In the genomic region with DNA sequence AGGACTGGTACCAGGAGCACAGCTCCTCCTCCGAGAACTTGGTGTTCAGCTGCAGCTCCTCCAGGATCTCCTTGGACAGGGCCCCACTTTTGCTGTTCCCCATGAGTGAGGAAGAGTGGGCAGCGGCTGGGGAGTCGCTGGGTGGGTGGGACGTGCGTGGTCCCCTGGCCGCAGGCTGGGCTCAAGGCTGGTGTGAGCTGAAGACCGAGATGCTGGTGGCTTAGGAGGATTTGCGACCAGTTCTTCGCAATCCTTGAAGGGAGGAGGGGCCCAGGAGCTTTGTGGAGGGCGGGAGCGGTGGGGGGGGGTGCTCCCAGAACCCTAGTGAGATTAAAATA, we compare ENCODE assay signal across 22 cellular contexts. TPM values are rescaled to one million over a fixed set of nuclear protein-coding genes. Genes with fewer than 3 reads are reported as not detected.
A peak's percentile ranks its signal among the peaks of the same experiment; 100 is the strongest.
DNase-seq lines count a peak whose midpoint lies in the region; ATAC-seq and TF ChIP-seq lines count a peak whose summit lies in the region.
"Had no signal": no experiment of that assay in that cellular context is flagged by ENCODE, and none has a peak within 500 bp of the region (broad histone marks: within the 10 kb centered on the region; RNA-seq: fewer than 3 reads in every experiment).

A gene (minus strand): TSS at position 194 of the 338 bp plus-strand sequence. CDS start 91 bp downstream, at position 103.

- TF ChIP-seq POLR2A in IMR-90 (IDR thresholded peaks at IDR 0.05; ENCODE audit: low read depth, low read length) = no peak

- no peak within 1 kb of the TSS for H4K5ac ChIP-seq in IMR-90 (ENCODE audit: low read depth, low read length)

- no peaks in the 10 kb centered on the region for H3K9me3 Mint-ChIP-seq in nephron progenitor cell
- H3K9me3 Mint-ChIP-seq: CD4-positive, alpha-beta T cell; CD8-positive, alpha-beta memory T cell had no signal

- no peak for TF ChIP-seq CTCF in IMR-90 (conservative IDR thresholded peaks at IDR 0.05; ENCODE audit: low read depth, low read length)
- TF ChIP-seq CTCF in nephron progenitor cell (IDR thresholded peaks at IDR 0.05) = no peak

- no peak within 1 kb of the TSS for H3K4me3 Mint-ChIP-seq in nephron progenitor cell
- H3K4me3 Mint-ChIP-seq: B cell; CD4-positive, alpha-beta T cell; CD8-positive, alpha-beta memory T cell had no signal

- H3K27ac ChIP-seq in IMR-90 (ENCODE audit: insufficient read depth, low read length) = no peak within 1 kb of the TSS
- H3K27ac ChIP-seq: BLaER1, C4-2B had no signal

- H2BK20ac ChIP-seq in IMR-90 (ENCODE audit: low read depth, low read length) = no peak within 1 kb of the TSS

- H3K56ac ChIP-seq in IMR-90 (ENCODE audit: extremely low read depth, insufficient read depth, low read length) = no peak within 1 kb of the TSS

- H3K27ac Mint-ChIP-seq in nephron progenitor cell = peak within 1 kb of the TSS; percentile 57
- H3K27ac Mint-ChIP-seq: B cell; CD4-positive, alpha-beta T cell had no signal

- no peak within 1 kb of the TSS for H2AK5ac ChIP-seq in IMR-90 (ENCODE audit: low read depth, low read length)

- no peaks in the 10 kb centered on the region for H3K36me3 Mint-ChIP-seq in nephron progenitor cell (ENCODE audit: low read depth)
- H3K36me3 Mint-ChIP-seq: CD8-positive, alpha-beta memory T cell had no signal

- H2AFZ ChIP-seq in IMR-90 (replicated peaks; ENCODE audit: low read length, poor library complexity) = peak within 1 kb of the TSS; percentile 0

- H2BK120ac ChIP-seq in IMR-90 (ENCODE audit: low read depth, low read length) = peak within 1 kb of the TSS; percentile 12; the same call in 1 of the 2 replicates

- H3K27me3 Mint-ChIP-seq in nephron progenitor cell (ENCODE audit: low read depth, poor library complexity) = no peaks in the 10 kb centered on the region

- H3K18ac ChIP-seq in IMR-90 (ENCODE audit: low read depth, low read length) = no peak within 1 kb of the TSS

- CTCF ChIA-PET in IMR-90 (lab: Yijun Ruan, JAX) = interaction anchor here (0.8 to 1.0 kb wide), 2 partner anchors 15 to 328 kb away, joined by 3 to 4 read pairs; no protein-coding TSS in a partner anchor

- POLR2A ChIA-PET in IMR-90 (lab: Charles Lee; ENCODE audit: unreplicated experiment) = no interaction called here

- H2AK9ac ChIP-seq in IMR-90 (replicated peaks; ENCODE audit: low read depth, low read length, poor library complexity) = no peak within 1 kb of the TSS

- no peak within 1 kb of the TSS for H3K4me3 ChIP-seq in IMR-90 (ENCODE audit: insufficient read depth, low read depth, low read length)
- H3K4me3 ChIP-seq: BLaER1 had no signal

- no peak within 1 kb of the TSS for H2BK5ac ChIP-seq in IMR-90 (ENCODE audit: low read depth, low read length, poor library complexity, severe bottlenecking)

- H3K4me1 ChIP-seq in IMR-90 (ENCODE audit: control insufficient read depth, insufficient read depth, low read length) = peaks cover 27% of the 10 kb centered on the region

- H4K8ac ChIP-seq in IMR-90 (ENCODE audit: low read depth in 2 of 2, low read length in 2 of 2) = no peak within 1 kb of the TSS

- no peaks in the 10 kb centered on the region for H3K36me3 ChIP-seq in IMR-90 (ENCODE audit: control insufficient read depth, insufficient read depth, low read length)
- H3K36me3 ChIP-seq: BLaER1 had no signal

- no peak within 1 kb of the TSS for H4K91ac ChIP-seq in IMR-90 (ENCODE audit: insufficient read depth, low read depth, low read length)

- H3K9ac ChIP-seq in IMR-90 (ENCODE audit: low read depth, low read length) = no peak within 1 kb of the TSS
- H3K9ac ChIP-seq: BLaER1 had no signal

- H2BK15ac ChIP-seq in IMR-90 (ENCODE audit: low read depth, low read length) = no peak within 1 kb of the TSS

- H3K4ac ChIP-seq in IMR-90 (ENCODE audit: low read depth, low read length) = no peak within 1 kb of the TSS; the same call in 1 of the 2 replicates

- no peak within 1 kb of the TSS for H3K23ac ChIP-seq in IMR-90 (ENCODE audit: low read depth, low read length)

- H3K27me3 ChIP-seq in IMR-90 (ENCODE audit: control insufficient read depth, insufficient read depth, low read length) = no peaks in the 10 kb centered on the region
- H3K27me3 ChIP-seq: BLaER1 had no signal

- no peaks in the 10 kb centered on the region for H4K20me1 ChIP-seq in IMR-90 (ENCODE audit: insufficient read depth, low read length)
- H4K20me1 ChIP-seq: BLaER1 had no signal

- in situ Hi-C loops in IMR-90 (cut with MboI; ENCODE audit: low sequenced_read_pairs) = no loop called here

- H3K14ac ChIP-seq in IMR-90 (replicated peaks; ENCODE audit: low read depth, low read length) = no peak within 1 kb of the TSS

- H3K4me2 ChIP-seq in IMR-90 (ENCODE audit: low read depth, low read length) = no peak within 1 kb of the TSS
- H3K4me2 ChIP-seq: BLaER1 had no signal

- DNase-seq in IMR-90 (no peak), islet precursor cell (peak; percentile 41), nephron progenitor cell (no peak), amniotic stem cell (lab: John Stamatoyannopoulos, UW) (no peak), AG08396 (ENCODE audit: low spot score) (no peak), NCI-H2171 treated with DMSO at 0.1 percent for 48 hours (lab: John Stamatoyannopoulos, UW) (no peak)
- DNase-seq: Calu3; CD4-positive, alpha-beta T cell; CD8-positive, alpha-beta memory T cell; DMS53; DMS79 treated with DMSO at 0.1 percent for 48 hours; GF-D8; GOT3; H7; HCEC 1CT had no signal

- H3K9me1 ChIP-seq in IMR-90 (ENCODE audit: insufficient read depth, low read length) = no peaks in the 10 kb centered on the region; the same call in 1 of the 2 replicates

- peaks cover 83% of the 10 kb centered on the region for H3K4me1 Mint-ChIP-seq in nephron progenitor cell
- H3K4me1 Mint-ChIP-seq: B cell; CD8-positive, alpha-beta memory T cell had no signal

- H3K79me1 ChIP-seq in IMR-90 (ENCODE audit: low read depth in 1 of 2, low read length in 2 of 2) = no peaks in the 10 kb centered on the region

- intact Hi-C loops in IMR-90 (cut with micrococcal nuclease) = no loop called here

- no peak for ATAC-seq in IMR-90 (ENCODE audit: low read depth)

- dilution Hi-C loops in IMR-90 (cut with HindIII; ENCODE audit: low sequenced_read_pairs, unreplicated experiment) = no loop called here

- BruUV-seq in IMR-90 (replicated peaks; lab: Mats Ljungman, UMichigan) = no TSS peak

- no peak for TF ChIP-seq RAD21 in IMR-90 (IDR thresholded peaks at IDR 0.05; ENCODE audit: low read length)

- no peaks in the 10 kb centered on the region for H3K9me3 ChIP-seq in IMR-90 (ENCODE audit: control insufficient read depth, insufficient read depth, low read length)
- H3K9me3 ChIP-seq: BLaER1 had no signal

- WGBS in IMR-90 (ENCODE audit: extremely low coverage in 2 of 2, insufficient read length in 1 of 2), 2 experiments = 90% methylated on average over 2 of the region's 11 CpGs; no CpG with 5 or more reads in 1 of the 2 experiments

TF ChIP-seq in IMR-90, 13 proteins besides CTCF, POLR2A, EP300 and RAD21:
- TF ChIP-seq NFE2L2 (IDR thresholded peaks at IDR 0.05; ENCODE audit: low read depth, low read length) (no peak), BHLHE40 (IDR thresholded peaks at IDR 0.05; ENCODE audit: low read depth, low read length) (no peak), CEBPB (IDR thresholded peaks at IDR 0.05; ENCODE audit: low read depth, low read length) (no peak), MAZ (IDR thresholded peaks at IDR 0.05; ENCODE audit: borderline replicate concordance, low read depth, low read length) (no peak), SMC3 (IDR thresholded peaks at IDR 0.05; ENCODE audit: low read depth, low read length) (no peak), FOS (IDR thresholded peaks at IDR 0.05; ENCODE audit: low read depth, low read length) (no peak), RCOR1 (IDR thresholded peaks at IDR 0.05; ENCODE audit: insufficient replicate concordance, low read length) (no peak), RFX5 (IDR thresholded peaks at IDR 0.05; ENCODE audit: low read depth, low read length) (no peak), MAFK (IDR thresholded peaks at IDR 0.05; ENCODE audit: low read depth, low read length) (no peak), CHD1 (IDR thresholded peaks at IDR 0.05; ENCODE audit: low read depth, low read length) (no peak), MXI1 (IDR thresholded peaks at IDR 0.05; ENCODE audit: borderline replicate concordance, low read depth, low read length) (no peak)
- TF ChIP-seq, protein P1, sequence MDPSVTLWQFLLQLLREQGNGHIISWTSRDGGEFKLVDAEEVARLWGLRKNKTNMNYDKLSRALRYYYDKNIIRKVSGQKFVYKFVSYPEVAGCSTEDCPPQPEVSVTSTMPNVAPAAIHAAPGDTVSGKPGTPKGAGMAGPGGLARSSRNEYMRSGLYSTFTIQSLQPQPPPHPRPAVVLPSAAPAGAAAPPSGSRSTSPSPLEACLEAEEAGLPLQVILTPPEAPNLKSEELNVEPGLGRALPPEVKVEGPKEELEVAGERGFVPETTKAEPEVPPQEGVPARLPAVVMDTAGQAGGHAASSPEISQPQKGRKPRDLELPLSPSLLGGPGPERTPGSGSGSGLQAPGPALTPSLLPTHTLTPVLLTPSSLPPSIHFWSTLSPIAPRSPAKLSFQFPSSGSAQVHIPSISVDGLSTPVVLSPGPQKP (IDR thresholded peaks at IDR 0.05; ENCODE audit: borderline replicate concordance, low read depth, low read length) = no peak
- TF ChIP-seq, protein P2, sequence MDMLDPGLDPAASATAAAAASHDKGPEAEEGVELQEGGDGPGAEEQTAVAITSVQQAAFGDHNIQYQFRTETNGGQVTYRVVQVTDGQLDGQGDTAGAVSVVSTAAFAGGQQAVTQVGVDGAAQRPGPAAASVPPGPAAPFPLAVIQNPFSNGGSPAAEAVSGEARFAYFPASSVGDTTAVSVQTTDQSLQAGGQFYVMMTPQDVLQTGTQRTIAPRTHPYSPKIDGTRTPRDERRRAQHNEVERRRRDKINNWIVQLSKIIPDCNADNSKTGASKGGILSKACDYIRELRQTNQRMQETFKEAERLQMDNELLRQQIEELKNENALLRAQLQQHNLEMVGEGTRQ (IDR thresholded peaks at IDR 0.05; ENCODE audit: low read depth, low read length) = no peak

RNA-seq across cellular contexts. Expression of the gene that starts here (rescaled TPM):
- not detected in 2 replicates for total RNA-seq in IMR-90 (2012; rRNA removed)
- not detected in 2 replicates for polyA plus RNA-seq in IMR-90 (2012; rRNA removed)
- polyA plus RNA-seq in IMR-90 (2012; cell fraction: cytosol; rRNA removed) = not detected in 2 replicates
- polyA plus RNA-seq in IMR-90 (2012; cell fraction: nucleus; rRNA removed; ENCODE audit: low replicate concordance) = 0.02 and 0.41 TPM in 2 replicates
- total RNA-seq: A172; A673; B cell; Calu3; CD4-positive, alpha-beta T cell; CD8-positive, alpha-beta memory T cell; Daoy; G401; H7 had no signal
- polyA plus RNA-seq: CD8-positive, alpha-beta memory T cell had no signal
